In genomic region chr10:101780818-101781654, GRCh38 we compare ENCODE assay signal across 1 cellular context.
A peak's percentile ranks its signal among the peaks of the same experiment; 100 is the strongest.
TF ChIP-seq lines count a peak whose summit lies in the region.

No MANE protein-coding gene starts in this region.

TF ChIP-seq in HepG2, 621 proteins besides CTCF, POLR2A, EP300 and RAD21 (continued from another document and continues in another):
- TF ChIP-seq UBTF (CRISPR knock-in tag; IDR thresholded peaks at IDR 0.05) (0 out of 2 replicates have a peak, but pooled peaks have one; percentile 8), ZNF282 (IDR thresholded peaks at IDR 0.05; ENCODE audit: partially characterized antibody) (no peak), MTERF4 (CRISPR knock-in tag; IDR thresholded peaks at IDR 0.05) (no peak), CBX1 (IDR thresholded peaks at IDR 0.05; ENCODE audit: low read depth) (no peak), SMC3 (IDR thresholded peaks at IDR 0.05; ENCODE audit: low read length) (peak; percentile 57), RXRA (CRISPR knock-in tag; IDR thresholded peaks at IDR 0.05) (0 out of 2 replicates have a peak, but pooled peaks have one; percentile 11), CHD2 (IDR thresholded peaks at IDR 0.05; ENCODE audit: low read depth, low read length) (no peak), MIER3 (CRISPR knock-in tag; IDR thresholded peaks at IDR 0.05; ENCODE audit: borderline replicate concordance) (no peak), PATZ1 (CRISPR knock-in tag; IDR thresholded peaks at IDR 0.05) (peak; percentile 46), AFF4 (CRISPR knock-in tag; IDR thresholded peaks at IDR 0.05) (no peak), ZNF709 (CRISPR knock-in tag; IDR thresholded peaks at IDR 0.05) (no peak), ZKSCAN5 (CRISPR knock-in tag; IDR thresholded peaks at IDR 0.05) (no peak), RARA (CRISPR knock-in tag; IDR thresholded peaks at IDR 0.05) (no peak), ZBTB20 (CRISPR knock-in tag; IDR thresholded peaks at IDR 0.05; ENCODE audit: borderline replicate concordance, low read depth) (no peak), ZXDC (CRISPR knock-in tag; IDR thresholded peaks at IDR 0.05) (no peak), KLF11 (CRISPR knock-in tag; IDR thresholded peaks at IDR 0.05) (no peak), ELF4 (CRISPR knock-in tag; IDR thresholded peaks at IDR 0.05; ENCODE audit: borderline replicate concordance) (no peak), NR2F6 (IDR thresholded peaks at IDR 0.05) (no peak), NR2F6 (CRISPR knock-in tag; IDR thresholded peaks at IDR 0.05) (no peak), ZFP91 (CRISPR knock-in tag; IDR thresholded peaks at IDR 0.05; ENCODE audit: borderline replicate concordance) (no peak), PLSCR1 (CRISPR knock-in tag; IDR thresholded peaks at IDR 0.05; ENCODE audit: borderline replicate concordance) (no peak), PRDM4 (CRISPR knock-in tag; IDR thresholded peaks at IDR 0.05; ENCODE audit: borderline replicate concordance) (no peak), ZNF609 (CRISPR knock-in tag; IDR thresholded peaks at IDR 0.05; ENCODE audit: borderline replicate concordance) (no peak), XRCC5 (optimal IDR thresholded peaks at IDR 0.05; ENCODE audit: low read length) (peak; percentile 71), ZNF256 (CRISPR knock-in tag; conservative IDR thresholded peaks at IDR 0.05) (no peak), ZFY (CRISPR knock-in tag; IDR thresholded peaks at IDR 0.05) (no peak), HES4 (CRISPR knock-in tag; IDR thresholded peaks at IDR 0.05; ENCODE audit: borderline replicate concordance) (no peak), U2AF1 (optimal IDR thresholded peaks at IDR 0.05; ENCODE audit: low read depth, low read length) (no peak), ZNF556 (CRISPR knock-in tag; IDR thresholded peaks at IDR 0.05; ENCODE audit: borderline replicate concordance) (no peak), WIZ (CRISPR knock-in tag; IDR thresholded peaks at IDR 0.05) (no peak), FOSL1 (CRISPR knock-in tag; IDR thresholded peaks at IDR 0.05; ENCODE audit: borderline replicate concordance) (no peak), SRY (CRISPR knock-in tag; IDR thresholded peaks at IDR 0.05) (no peak), RBAK (CRISPR knock-in tag; IDR thresholded peaks at IDR 0.05) (no peak), BCL3 (CRISPR knock-in tag; IDR thresholded peaks at IDR 0.05) (no peak), FOXO1 (CRISPR knock-in tag; IDR thresholded peaks at IDR 0.05) (no peak), ZNF547 (CRISPR knock-in tag; IDR thresholded peaks at IDR 0.05) (no peak)
